10 cellular contexts compared by ENCODE assay signal in the genomic region with DNA sequence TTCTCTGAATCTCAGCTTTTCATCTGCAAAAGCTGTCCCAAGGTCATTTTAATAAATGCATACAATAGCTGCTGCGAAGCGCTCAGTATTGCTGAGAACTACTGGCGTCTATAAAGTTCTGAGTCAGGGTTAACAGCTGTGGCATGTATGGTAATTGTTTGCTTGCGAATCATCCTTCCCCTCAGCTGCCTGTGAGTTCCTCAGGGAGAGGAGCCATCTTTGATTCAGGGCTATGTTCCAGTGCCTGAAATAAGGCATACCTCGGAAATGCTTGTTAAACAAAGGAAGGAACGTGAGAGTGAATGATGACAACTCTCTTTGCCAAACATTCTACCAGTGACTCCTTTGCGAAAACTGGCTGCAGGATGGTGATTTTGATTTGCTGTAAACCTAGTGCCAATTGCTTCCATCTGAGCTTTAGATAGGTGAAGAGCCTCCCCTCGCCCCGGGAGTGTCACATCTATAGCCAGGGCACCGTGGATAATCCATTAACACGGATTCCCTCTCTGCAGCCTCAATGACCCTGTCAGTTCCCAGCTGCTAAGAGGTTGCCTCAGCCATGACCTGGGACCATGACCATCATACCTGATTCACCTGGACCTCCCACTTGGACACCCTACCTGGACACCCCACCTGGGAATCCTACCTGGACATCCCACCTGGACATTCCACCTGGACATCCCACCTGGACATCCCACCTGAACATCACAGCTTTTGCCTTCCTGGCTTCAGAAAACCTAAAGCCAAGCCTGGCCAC.
DNase-seq lines count a peak whose midpoint lies in the region; ATAC-seq and TF ChIP-seq lines count a peak whose summit lies in the region.
"Had no signal": no experiment of that assay in that cellular context is flagged by ENCODE, and none has a peak within 500 bp of the region (broad histone marks: within the 10 kb centered on the region; RNA-seq: fewer than 3 reads in every experiment).

No MANE protein-coding gene starts in this region.

- no peak for TF ChIP-seq CTCF in retinal pigment epithelial cell (conservative IDR thresholded peaks at IDR 0.05; ENCODE audit: low read depth, low read length)

- ATAC-seq in HG02759 (IDR thresholded peaks at IDR 0.05; ENCODE audit: unreplicated experiment), result no peak

- no peak overlapping the region for H3K4me3 ChIP-seq in retinal pigment epithelial cell (ENCODE audit: low read length)

- no peak overlapping the region for H3K27ac ChIP-seq in epithelial cell of prostate

- DNase-seq in ELR (ENCODE audit: low read depth) (peak; percentile 86), RKO (ENCODE audit: low spot score) (peak; percentile 93), epithelial cell of prostate (ENCODE audit: low read depth, low spot score) (peak; percentile 57), retinal pigment epithelial cell (ENCODE audit: low read depth) (peak; percentile 43), NCI-H1436 treated with DMSO at 0.1 percent for 48 hours (lab: John Stamatoyannopoulos, UW) (no peak), T-helper 1 cell (no peak), NCI-H2107 treated with DMSO at 0.1 percent for 48 hours (lab: John Stamatoyannopoulos, UW; ENCODE audit: unreplicated experiment) (no peak)
- DNase-seq: naive B cell, NCI-H2107 had no signal

Comparison
In these comparisons a context has a peak if more than half of its experiments do, and no peak if none do; other contexts are left out.
1. DNase-seq: peak in ELR (single experiment), RKO (single experiment), epithelial cell of prostate (single experiment) and retinal pigment epithelial cell (single experiment); none in NCI-H1436 treated with DMSO at 0.1 percent for 48 hours (single experiment), T-helper 1 cell (0 of 5) and NCI-H2107 treated with DMSO at 0.1 percent for 48 hours (single experiment).